In the genomic region with DNA sequence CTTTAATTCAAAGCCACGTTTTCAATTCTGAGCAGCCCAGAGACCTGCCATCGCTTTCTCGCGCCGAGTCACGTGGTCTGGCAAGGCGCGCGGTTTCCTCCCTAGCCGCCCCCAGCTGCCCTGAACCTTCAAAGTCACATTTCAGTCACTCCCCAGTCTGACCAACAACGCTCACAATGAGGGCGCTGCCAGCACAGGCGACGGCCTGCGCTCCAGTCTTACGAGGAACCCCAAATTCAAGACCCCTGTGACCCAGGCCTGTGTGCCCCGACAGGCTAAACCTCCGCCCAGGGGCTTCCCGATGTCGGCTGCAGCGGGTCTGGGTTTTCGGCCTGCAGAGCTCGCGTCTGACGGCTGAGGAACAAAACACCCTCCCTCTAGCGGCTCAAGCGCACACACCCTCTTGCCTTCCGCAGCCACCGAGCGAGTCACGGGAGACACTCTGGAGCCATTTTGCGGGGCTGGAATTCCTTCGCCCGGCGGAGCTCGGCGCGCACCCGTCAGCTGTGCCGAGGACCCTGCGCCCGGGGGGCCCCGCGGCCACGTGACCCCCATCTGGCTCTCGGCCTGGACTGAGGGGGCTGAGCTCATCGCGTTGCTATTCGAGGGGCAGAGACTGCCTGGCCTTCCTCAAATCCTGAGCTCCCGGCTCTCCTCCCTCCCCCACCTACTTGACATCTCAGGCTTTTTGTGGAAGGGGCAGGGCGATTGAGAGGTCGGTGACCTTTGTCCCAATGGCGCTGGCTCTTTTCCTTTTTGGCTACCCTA, we compare ENCODE assay signal across 8 cellular contexts.
DNase-seq lines count a peak whose midpoint lies in the region; TF ChIP-seq lines count a peak whose summit lies in the region.

No MANE protein-coding gene starts in this region.

- WGBS in mammary epithelial cell (ENCODE audit: low coverage, missing lambda C conversion rate): 4% methylated on average over 35 of the region's 53 CpGs

- H3K4me2 ChIP-seq in mammary epithelial cell (ENCODE audit: insufficient read depth, low read depth, low read length) (peak overlapping the region; percentile 77), skeletal muscle satellite cell (ENCODE audit: low read length) (peak overlapping the region; percentile 77)

- no peaks in the 10 kb centered on the region for H4K20me1 ChIP-seq in mammary epithelial cell (ENCODE audit: insufficient read depth, low read length)

- POLR2A ChIA-PET in GM10248 (lab: Yijun Ruan, JAX): no interaction called here

- H3K36me3 ChIP-seq in mammary epithelial cell (ENCODE audit: insufficient read depth, low read length) (peaks cover 5% of the 10 kb centered on the region), iPS-20b (ENCODE audit: insufficient read depth, low read depth, low read length) (peaks cover 14% of the 10 kb centered on the region), skeletal muscle satellite cell (ENCODE audit: insufficient read depth, low read length) (peaks cover 35% of the 10 kb centered on the region)

- in situ Hi-C loops in mammary epithelial cell (cut with MboI; ENCODE audit: low sequenced_read_pairs in 2 of 2): no loop called here

- peak overlapping the region; percentile 81 for H2AFZ ChIP-seq in mammary epithelial cell (ENCODE audit: low read depth, low read length)

- H3K4me1 ChIP-seq in mammary epithelial cell (ENCODE audit: insufficient read depth, low read length): peaks cover 16% of the 10 kb centered on the region
- H3K4me1 ChIP-seq in iPS-20b (ENCODE audit: insufficient read depth, low read length): peaks cover 18% of the 10 kb centered on the region; the same call in 1 of the 2 replicates
- H3K4me1 ChIP-seq in skeletal muscle satellite cell (ENCODE audit: control insufficient read depth, insufficient read depth, low read length): peaks cover 39% of the 10 kb centered on the region

- no peaks in the 10 kb centered on the region for H3K79me2 ChIP-seq in mammary epithelial cell (ENCODE audit: insufficient read depth, low read length)

- CTCF ChIA-PET in GM10248 (lab: Yijun Ruan, JAX) (interaction anchor here (0.8 to 4.7 kb wide), 15 partner anchors 9 to 160 kb away, joined by 3 to 21 read pairs (median 5); no protein-coding TSS in a partner anchor), mammary epithelial cell (lab: Charles Lee; ENCODE audit: low non-redundant PET) (interaction anchor here (0.6 kb wide), 2 partner anchors 19 to 49 kb away, joined by 3 to 4 read pairs; no protein-coding TSS in a partner anchor)

- H3K9ac ChIP-seq in mammary epithelial cell (ENCODE audit: insufficient read depth, low read length): no peak overlapping the region
- peak overlapping the region; percentile 84 for H3K9ac ChIP-seq in iPS-20b (ENCODE audit: low read depth, low read length)
- H3K9ac ChIP-seq in skeletal muscle satellite cell (ENCODE audit: low read depth, low read length): peak overlapping the region; percentile 79

- H3K27me3 ChIP-seq in mammary epithelial cell (ENCODE audit: insufficient read depth, low read length): no peaks in the 10 kb centered on the region
- peaks cover 15% of the 10 kb centered on the region for H3K27me3 ChIP-seq in iPS-20b (ENCODE audit: insufficient read depth, low read length)
- no peaks in the 10 kb centered on the region for H3K27me3 ChIP-seq in skeletal muscle satellite cell (ENCODE audit: control insufficient read depth, insufficient read depth, low read length)

- intact Hi-C loops in mammary epithelial cell (cut with micrococcal nuclease): no loop called here

- H3K9me3 ChIP-seq in mammary epithelial cell (replicated peaks; ENCODE audit: insufficient read depth, low read length) (no peaks in the 10 kb centered on the region), iPS-20b (ENCODE audit: insufficient read depth, low read depth, low read length) (no peaks in the 10 kb centered on the region), skeletal muscle satellite cell (replicated peaks; ENCODE audit: low read length) (no peaks in the 10 kb centered on the region)

- H3K27ac ChIP-seq in VCaP (peak overlapping the region; percentile 75), mammary epithelial cell (ENCODE audit: insufficient read depth, low read depth, low read length) (peak overlapping the region; percentile 31), iPS-20b (ENCODE audit: low read length) (no peak overlapping the region)

- TF ChIP-seq CTCF in GM10248 (IDR thresholded peaks at IDR 0.05; ENCODE audit: control extremely low read depth, extremely low read depth, low read depth, missing control alignments): peak; percentile 54
- TF ChIP-seq CTCF in HFF-Myc (IDR thresholded peaks at IDR 0.05; ENCODE audit: low read depth, low read length, missing control alignments): peak; percentile 65
- TF ChIP-seq CTCF in VCaP (conservative IDR thresholded peaks at IDR 0.05): peak; percentile 69
- peak; percentile 29 to 65 for TF ChIP-seq CTCF in mammary epithelial cell (conservative IDR thresholded peaks at IDR 0.05 in 1 of 2, IDR thresholded peaks at IDR 0.05 in 1 of 2; ENCODE audit: extremely low read depth in 1 of 2, insufficient read depth in 1 of 2, low read depth in 1 of 2, low read length in 2 of 2)

- H3K4me3 ChIP-seq in HFF-Myc (replicated peaks; ENCODE audit: low read depth, low read length) (peak overlapping the region; percentile 36), mammary epithelial cell (replicated peaks in 1 of 3; ENCODE audit: insufficient read depth in 1 of 3, low read depth in 2 of 3, low read length in 3 of 3) (peak overlapping the region in 2 of 3 experiments; percentile 7 to 36), iPS-20b (ENCODE audit: low read length) (peak overlapping the region; percentile 71), skeletal muscle satellite cell (ENCODE audit: low read length) (peak overlapping the region; percentile 59)

- no TSS peak for BruUV-seq in mammary epithelial cell (replicated peaks; lab: Mats Ljungman, UMichigan)

- DNase-seq in GM10248 (ENCODE audit: extremely low spot score): peak; percentile 70
- peak; percentile 71 for DNase-seq in HFF-Myc (ENCODE audit: extremely low read depth, low read depth)
- DNase-seq in NCI-H146 (lab: John Stamatoyannopoulos, UW): peak; percentile 23
- peak; percentile 45 for DNase-seq in mammary epithelial cell
- no peak for DNase-seq in OCI-M2 (lab: John Stamatoyannopoulos, UW; ENCODE audit: unreplicated experiment)

- dilution Hi-C loops in mammary epithelial cell (cut with HindIII; ENCODE audit: low sequenced_read_pairs): no loop called here
